Comparison of ENCODE assay signal across 19 cellular contexts in the genomic region with DNA sequence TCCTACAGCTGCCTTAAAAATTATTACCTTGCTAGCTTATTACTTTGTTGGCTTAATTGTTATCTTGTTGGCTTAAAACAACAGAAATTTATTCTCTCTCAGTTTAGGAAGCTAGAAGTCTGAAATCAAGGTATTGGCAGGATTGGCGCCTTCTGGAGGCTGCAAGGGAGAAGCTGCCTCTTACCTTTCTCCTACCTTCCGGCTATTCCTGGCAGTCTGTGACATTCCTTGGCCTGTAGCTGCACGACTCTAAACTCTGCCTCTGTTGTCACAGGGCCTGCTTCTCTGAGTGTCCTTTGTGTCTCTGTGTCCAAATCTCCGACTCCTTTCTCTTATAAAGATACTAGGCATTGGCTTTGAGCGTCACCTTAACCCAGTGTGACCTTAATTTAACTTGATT.
"Had no signal": no experiment of that assay in that cellular context is flagged by ENCODE, and none has a peak within 500 bp of the region (broad histone marks: within the 10 kb centered on the region; RNA-seq: fewer than 3 reads in every experiment).

No MANE protein-coding gene starts in this region.

- H3K4me3 ChIP-seq: adrenal gland, breast epithelium, coronary artery, esophagus muscularis mucosa, heart right ventricle, lung, tibial artery, vagina had no signal

- H3K27ac ChIP-seq: adrenal gland, breast epithelium, coronary artery, esophagus muscularis mucosa, heart right ventricle, tibial artery, vagina, WERI-Rb-1 had no signal

- H3K27me3 ChIP-seq: adrenal gland, breast epithelium, esophagus muscularis mucosa, heart right ventricle, tibial artery, vagina had no signal

- H3K4me3 Mint-ChIP-seq: nephron progenitor cell had no signal

- H3K9me3 Mint-ChIP-seq: nephron progenitor cell had no signal

- H3K36me3 ChIP-seq: adrenal gland, breast epithelium, esophagus muscularis mucosa, heart right ventricle, tibial artery, vagina, WERI-Rb-1 had no signal

- H3K27ac Mint-ChIP-seq: activated naive CD4-positive, alpha-beta T cell treated with anti-CD3 and anti-CD28 coated beads, Interleukin-2, amount 50 U/mL, for 72 hours; nephron progenitor cell had no signal

- H3K4me1 ChIP-seq: breast epithelium, vagina had no signal

- ATAC-seq: activated naive CD4-positive, alpha-beta T cell treated with anti-CD3 and anti-CD28 coated beads, Interleukin-2, amount 50 U/mL, for 72 hours; heart right ventricle had no signal

- DNase-seq: activated CD4-positive, alpha-beta T cell treated with anti-CD3 and anti-CD28 coated beads, Interleukin-2, amount 50 U/mL, for 4 hours; activated gamma-delta T cell treated with Interleukin-2 at 50 U/mL for 16 hours; adrenal gland; heart right ventricle; midbrain; nephron progenitor cell; occipital lobe; stimulated activated CD4-positive, alpha-beta T cell treated with anti-CD3 and anti-CD28 coated beads, Interleukin-12 subunit alpha, Interleukin-12 subunit beta, amount 100 ng/mL, for 4 hours; stimulated activated CD4-positive, alpha-beta T cell treated with anti-CD3 and anti-CD28 coated beads, Interleukin-1b, Interleukin-23, amount 100 ng/mL, for 48 hours; stimulated activated naive CD4-positive, alpha-beta T cell treated with Interleukin-2 at 50 U/mL for 16 hours; T-helper 2 cell; tibial artery; WERI-Rb-1 had no signal

- H3K9me3 ChIP-seq: breast epithelium, esophagus muscularis mucosa, heart right ventricle, tibial artery, vagina had no signal

- H3K36me3 Mint-ChIP-seq: activated naive CD4-positive, alpha-beta T cell treated with anti-CD3 and anti-CD28 coated beads, Interleukin-2, amount 50 U/mL, for 72 hours had no signal
